In the genomic region with DNA sequence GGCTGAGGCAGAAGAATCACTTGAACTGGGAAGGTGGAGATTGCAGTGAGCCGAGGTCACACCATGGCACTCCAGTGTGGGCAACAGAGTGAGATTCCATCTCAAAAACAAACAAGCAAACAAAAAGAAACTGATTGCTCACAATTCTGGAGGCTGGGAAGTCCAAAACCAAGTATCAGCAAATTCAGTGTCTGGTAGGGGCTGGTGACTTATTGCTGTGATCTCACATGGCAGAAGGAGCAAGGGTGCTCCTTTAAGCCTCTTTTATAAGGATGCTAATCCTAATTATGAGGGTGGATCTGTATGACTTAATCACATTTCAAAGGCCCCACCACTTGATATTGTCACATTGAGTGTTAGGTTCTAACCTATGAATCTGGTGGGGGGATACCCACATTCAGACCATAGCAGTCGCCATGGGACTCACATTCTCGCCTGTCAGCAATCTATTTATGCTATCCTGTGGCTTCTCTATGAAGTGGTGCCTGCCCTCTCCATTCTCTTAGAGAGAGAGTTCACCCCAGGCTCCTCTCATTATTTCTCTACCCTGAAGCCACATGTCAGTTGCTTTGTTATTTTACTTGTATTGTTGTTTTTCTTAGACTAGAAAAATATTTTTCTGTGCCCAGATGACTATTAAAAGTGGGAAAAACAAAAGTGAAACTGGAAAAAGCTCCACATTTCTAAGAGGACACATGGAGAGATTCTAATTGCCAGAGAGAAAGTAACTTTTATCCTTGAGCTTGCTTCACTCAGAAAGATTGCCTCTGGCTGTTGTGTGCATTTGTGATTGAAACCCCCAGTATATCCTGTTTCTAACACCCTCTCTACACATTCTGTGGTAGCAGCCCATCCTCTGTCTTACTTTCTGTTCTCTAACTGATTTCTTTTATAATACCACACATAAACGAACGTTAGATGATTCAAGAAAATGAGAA, we compare ENCODE assay signal across 14 cellular contexts. TPM values are rescaled to one million over a fixed set of nuclear protein-coding genes. Genes with fewer than 3 reads are reported as not detected.
A peak's percentile ranks its signal among the peaks of the same experiment; 100 is the strongest.
DNase-seq lines count a peak whose midpoint lies in the region; FAIRE-seq and TF ChIP-seq lines count a peak whose summit lies in the region.
"Had no signal": no experiment of that assay in that cellular context is flagged by ENCODE, and none has a peak within 500 bp of the region (broad histone marks: within the 10 kb centered on the region; RNA-seq: fewer than 3 reads in every experiment).

No MANE protein-coding gene starts in this region.

- no peak overlapping the region for H3K27ac ChIP-seq in CD8-positive, alpha-beta memory T cell (ENCODE audit: low read depth, low read length)
- no peak overlapping the region for H3K27ac ChIP-seq in H1 (ENCODE audit: low read depth, low read length)

- no peak overlapping the region for H3K4ac ChIP-seq in H1 (replicated peaks; ENCODE audit: insufficient read length, low read depth, low read length)

- H3K4me1 ChIP-seq in CD8-positive, alpha-beta memory T cell (ENCODE audit: insufficient read depth, low read length) = no peaks in the 10 kb centered on the region
- peaks cover 0 to 4% (median under 1%) of the 10 kb centered on the region in 4 experiments; a peak in 2 of 7 replicates for H3K4me1 ChIP-seq in H1 (replicated peaks in 1 of 4; ENCODE audit: control insufficient read depth in 3 of 4, insufficient read depth in 4 of 4, low read length in 3 of 4)
- H3K4me1 ChIP-seq: Caco-2 had no signal

- H3K79me2 ChIP-seq in H1 (ENCODE audit: control insufficient read depth in 1 of 2, insufficient read depth in 2 of 2, low read length in 2 of 2) = no peaks in the 10 kb centered on the region

- H2BK5ac ChIP-seq in H1 (ENCODE audit: low read depth, low read length) = no peak overlapping the region

- no peak overlapping the region for H4K5ac ChIP-seq in H1 (ENCODE audit: insufficient read length, low read depth, low read length)

- TF ChIP-seq CTCF in H1 (IDR thresholded peaks at IDR 0.05; ENCODE audit: control extremely low read depth in 1 of 3, insufficient read depth in 1 of 3, low read depth in 1 of 3, low read length in 3 of 3) (no peak), osteocyte (IDR thresholded peaks at IDR 0.05) (no peak)

- H4K8ac ChIP-seq in H1 (ENCODE audit: extremely low read depth, insufficient read depth, low read length) = no peak overlapping the region

- TF ChIP-seq POLR2A in H1 (IDR thresholded peaks at IDR 0.05; ENCODE audit: control extremely low read depth in 1 of 2, low read depth in 2 of 2, low read length in 2 of 2) = no peak

- peaks cover 4 to 10% (median 7%) of the 10 kb centered on the region in 3 donors for H3K4me1 Mint-ChIP-seq in CD8-positive, alpha-beta memory T cell
- peaks cover 9% of the 10 kb centered on the region for H3K4me1 Mint-ChIP-seq in osteocyte (ENCODE audit: unreplicated experiment)

- 92% methylated on average over 5 of the region's 5 CpGs; no CpG with 5 or more reads in 1 of the 2 experiments for WGBS in H1 (ENCODE audit: extremely low coverage in 1 of 2, insufficient coverage in 1 of 2, insufficient read length in 1 of 2, insufficient replicate concordance in 2 of 2, low coverage in 1 of 2, low lambda C conversion rate in 2 of 2, missing lambda C conversion rate in 1 of 2), 2 experiments

- no peak for TF ChIP-seq EP300 in H1 (IDR thresholded peaks at IDR 0.05; ENCODE audit: borderline replicate concordance in 1 of 2, low read depth in 2 of 2, low read length in 2 of 2)

- no peak overlapping the region for H3K23ac ChIP-seq in H1 (ENCODE audit: insufficient read length)

- H3K9me3 Mint-ChIP-seq in CD8-positive, alpha-beta memory T cell = peaks cover 2 to 15% (median 10%) of the 10 kb centered on the region in 5 donors
- H3K9me3 Mint-ChIP-seq in osteocyte (ENCODE audit: unreplicated experiment) = peaks cover 15% of the 10 kb centered on the region

- H3K56ac ChIP-seq in H1 (replicated peaks; ENCODE audit: insufficient read length, low read depth, low read length) = no peak overlapping the region

- H3K18ac ChIP-seq in H1 (ENCODE audit: extremely low read depth, low read length) = no peak overlapping the region

- H3K9me3 ChIP-seq in CD8-positive, alpha-beta memory T cell (ENCODE audit: low read length) = no peaks in the 10 kb centered on the region
- peaks cover 12 to 15% of the 10 kb centered on the region in 2 experiments for H3K9me3 ChIP-seq in H1 (ENCODE audit: insufficient read depth in 2 of 2, low read depth in 1 of 2, low read length in 1 of 2)
- H3K9me3 ChIP-seq: Caco-2 had no signal

- no peaks in the 10 kb centered on the region for H3K36me3 ChIP-seq in CD8-positive, alpha-beta memory T cell (ENCODE audit: insufficient read depth, low read length)
- H3K36me3 ChIP-seq in H1 (ENCODE audit: control insufficient read depth in 2 of 4, insufficient read depth in 4 of 4, low read length in 3 of 4) = no peaks in the 10 kb centered on the region; a peak in 1 of 8 replicates

- CTCF ChIA-PET in CD8-positive, alpha-beta memory T cell (lab: Charles Lee) = interaction anchor here (1.3 kb wide), 1 partner anchor 9 kb away, joined by 3 read pairs; no protein-coding TSS in a partner anchor
- CTCF ChIA-PET in H1 (lab: Charles Lee; ENCODE audit: partially characterized antibody) = interaction anchor here (1.2 kb wide), 1 partner anchor 16 kb away, joined by 4 read pairs; no protein-coding TSS in a partner anchor

- H3K4me3 Mint-ChIP-seq in CD8-positive, alpha-beta memory T cell = peak overlapping the region in 6 of 7 donors; percentile 27 to 74 (median 52)
- H3K4me3 Mint-ChIP-seq in osteocyte (ENCODE audit: unreplicated experiment) = peak overlapping the region; percentile 69

- FAIRE-seq in H1 (lab: Jason Lieb, UNC) = no peak
- FAIRE-seq: K562, keratinocyte had no signal

- H3K4me2 ChIP-seq in H1 (ENCODE audit: insufficient read depth in 1 of 2, low read depth in 2 of 2, low read length in 2 of 2) = no peak overlapping the region

- no peak overlapping the region for H3K14ac ChIP-seq in H1 (ENCODE audit: insufficient read length)

- DNase-seq in CD8-positive, alpha-beta memory T cell = no peak
- DNase-seq in M059J (ENCODE audit: low read depth) (peak; percentile 22), H1 (ENCODE audit: low read depth in 1 of 2, low spot score in 2 of 2) (no peak), osteocyte (ENCODE audit: extremely low spot score, unreplicated experiment) (no peak), NCI-H1694 (lab: John Stamatoyannopoulos, UW) (no peak)
- no peak for DNase-seq in stimulated activated CD4-positive, alpha-beta T cell treated with anti-CD3 and anti-CD28 coated beads, Interleukin-4, amount 100 ng/mL, for 4 hours
- no peak for DNase-seq in activated CD4-positive, alpha-beta T cell treated with anti-CD3 and anti-CD28 coated beads for 1 hour
- no peak for DNase-seq in NK-92 treated with Interleukin-12 subunit alpha and Interleukin-12 subunit beta, amount 100 ng/mL, for 24 hours (lab: John Stamatoyannopoulos, UW)
- DNase-seq: amniotic stem cell, Caco-2, NCI-H510A treated with DMSO at 0.1 percent for 48 hours had no signal

- H3K23me2 ChIP-seq in H1 (ENCODE audit: low read depth, low read length) = no peaks in the 10 kb centered on the region

- H3K27me3 Mint-ChIP-seq in CD8-positive, alpha-beta memory T cell = peaks cover 4 to 9% of the 10 kb centered on the region in 2 donors
- H3K27me3 Mint-ChIP-seq in osteocyte (ENCODE audit: unreplicated experiment) = no peaks in the 10 kb centered on the region

- no peak overlapping the region for H3K4me3 ChIP-seq in CD8-positive, alpha-beta memory T cell (ENCODE audit: low read length)
- no peak overlapping the region for H3K4me3 ChIP-seq in H1 (ENCODE audit: extremely low read depth in 1 of 4, insufficient read depth in 2 of 4, low read depth in 3 of 4, low read length in 4 of 4)
- H3K4me3 ChIP-seq: K562 had no signal

- H4K91ac ChIP-seq in H1 (replicated peaks; ENCODE audit: insufficient read length, low read length) = no peak overlapping the region

- H2BK15ac ChIP-seq in H1 (ENCODE audit: low read length) = no peak overlapping the region

- H2BK12ac ChIP-seq in H1 (ENCODE audit: low read depth, low read length) = no peak overlapping the region

- H2AK5ac ChIP-seq in H1 (ENCODE audit: low read depth, low read length) = no peak overlapping the region

- H3K27ac Mint-ChIP-seq in CD8-positive, alpha-beta memory T cell = peak overlapping the region in 1 of 8 donors; percentile 14
- peak overlapping the region; percentile 33 for H3K27ac Mint-ChIP-seq in osteocyte (ENCODE audit: unreplicated experiment)

- no peaks in the 10 kb centered on the region for H3K79me1 ChIP-seq in H1 (ENCODE audit: low read depth, low read length)

- no peaks in the 10 kb centered on the region for H4K20me1 ChIP-seq in H1 (replicated peaks in 1 of 2; ENCODE audit: control insufficient read depth in 1 of 2, insufficient read depth in 2 of 2, low read length in 2 of 2)

- no peak overlapping the region for H2BK20ac ChIP-seq in H1 (ENCODE audit: low read length)

- peak overlapping the region; percentile 35; the same call in 1 of the 2 replicates for H2AFZ ChIP-seq in H1 (ENCODE audit: low read length)

- no peaks in the 10 kb centered on the region for H3K36me3 Mint-ChIP-seq in CD8-positive, alpha-beta memory T cell
- no peaks in the 10 kb centered on the region for H3K36me3 Mint-ChIP-seq in osteocyte (ENCODE audit: unreplicated experiment)

- POLR2A ChIA-PET in CD8-positive, alpha-beta memory T cell (lab: Charles Lee) = no interaction called here
- POLR2A ChIA-PET in H1 (lab: Charles Lee; ENCODE audit: partially characterized antibody) = no interaction called here

- TF ChIP-seq RAD21 in H1 (IDR thresholded peaks at IDR 0.05 in 1 of 2, conservative IDR thresholded peaks at IDR 0.05 in 1 of 2; ENCODE audit: low read depth in 2 of 2, low read length in 2 of 2) = no peak

- H3K27me3 ChIP-seq in CD8-positive, alpha-beta memory T cell (ENCODE audit: insufficient read depth, low read length, poor library complexity, severe bottlenecking) = no peaks in the 10 kb centered on the region
- no peaks in the 10 kb centered on the region for H3K27me3 ChIP-seq in H1 (replicated peaks in 1 of 4; ENCODE audit: control insufficient read depth in 3 of 4, extremely low read depth in 1 of 4, insufficient read depth in 3 of 4, low read length in 3 of 4)

- no peak overlapping the region for H2BK120ac ChIP-seq in H1 (replicated peaks; ENCODE audit: low read depth, low read length)

- H3K9ac ChIP-seq in H1 (replicated peaks in 1 of 4; ENCODE audit: extremely low read depth in 1 of 4, low read depth in 3 of 4, low read length in 3 of 4) = no peak overlapping the region

RNA-seq across cellular contexts. Expression of gene PRLR, which starts 18.8 kb away (rescaled TPM):
- total RNA-seq in CD8-positive, alpha-beta memory T cell = not detected
- not detected for polyA plus RNA-seq in CD8-positive, alpha-beta memory T cell
- total RNA-seq in M059J (2014; rRNA removed; shearing (Covaris generic)) = 0.96 TPM in 2 replicates
- 2.5 and 2.7 TPM in 2 replicates for total RNA-seq in H1 (2021; fragmentation: NEBNext Ultra II Directional; extraction: Animal tissue kit (Norgen Biotek cat#: 25700))
- polyA plus RNA-seq in H1 (2011; rRNA removed) = 0.41 and 0.53 TPM in 2 replicates
- 0.49 TPM for polyA plus RNA-seq in H1 (2011; cell fraction: cytosol; rRNA removed)
- polyA plus RNA-seq in H1 (2011; cell fraction: nucleus; rRNA removed) = 1.4 TPM
- polyA plus RNA-seq in H1 (2012, experiment 1 of 2) = 0.72 to 1.2 TPM (median 1.1 TPM) in 4 replicates
- 0.01 TPM for polyA plus RNA-seq in H1 (2012, experiment 2 of 2)
- polyA plus RNA-seq in H1 (2013, experiment 1 of 2) = 0.71 TPM
- polyA plus RNA-seq in H1 (2013, experiment 2 of 2) = 0.83 TPM
- polyA minus RNA-seq in H1 (2011; rRNA and poly(A)+ RNA removed) = 3.9 and 10.0 TPM in 2 replicates
- 1.1 TPM for polyA minus RNA-seq in H1 (2011; cell fraction: cytosol; rRNA and poly(A)+ RNA removed)
- 5.8 TPM for polyA minus RNA-seq in H1 (2011; cell fraction: nucleus; rRNA and poly(A)+ RNA removed)
- 0.08 and 0.30 TPM in 2 replicates for total RNA-seq in osteocyte
- total RNA-seq: activated CD8-positive, alpha-beta memory T cell treated with anti-CD3 and anti-CD28 coated beads for 36 hours had no signal
- polyA plus RNA-seq: K562 had no signal
